In the genomic region with DNA sequence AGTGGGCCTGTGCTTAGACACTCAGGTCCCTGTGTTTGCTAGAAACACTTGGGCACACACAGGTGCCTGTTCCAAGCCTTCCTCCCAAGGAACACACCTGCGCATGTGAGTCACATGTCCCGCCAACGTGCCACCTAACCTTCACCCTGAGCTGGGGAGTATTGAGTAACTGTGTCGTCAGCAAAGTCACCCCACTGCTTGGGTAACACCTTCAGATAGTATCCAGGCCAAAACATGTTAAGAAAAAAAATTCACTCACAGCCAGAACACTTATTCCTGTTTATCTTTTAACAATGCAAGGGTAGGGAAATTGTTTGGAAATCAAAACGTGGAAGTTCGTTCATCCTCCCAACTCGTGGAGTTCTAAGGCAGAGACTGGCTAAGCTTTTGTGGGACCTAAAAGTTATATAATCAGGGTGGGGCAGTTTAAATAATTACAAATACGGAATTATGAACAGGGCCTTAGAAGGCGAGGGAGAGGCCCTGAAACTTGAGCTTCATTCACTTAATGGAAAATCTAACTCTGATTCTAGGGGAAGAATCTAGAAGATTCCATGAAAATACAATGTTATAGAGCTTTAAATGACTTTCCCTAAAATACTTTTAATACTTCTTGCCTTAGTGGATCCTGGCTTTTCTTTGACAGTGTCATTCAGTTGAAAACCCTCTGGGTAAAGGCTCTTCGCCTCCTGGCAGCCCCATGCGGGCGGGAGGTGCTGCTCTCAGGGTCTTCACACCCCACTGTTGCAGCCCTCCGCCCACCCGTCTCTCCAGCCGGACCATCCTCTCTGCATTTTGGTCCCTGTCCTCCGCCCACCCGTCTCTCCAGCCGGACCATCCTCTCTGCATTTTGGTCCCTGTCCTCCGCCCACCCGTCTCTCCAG, we compare ENCODE assay signal across 1 cellular context.
TF ChIP-seq lines count a peak whose summit lies in the region.

No MANE protein-coding gene starts in this region.

TF ChIP-seq in HepG2, 621 proteins besides CTCF, POLR2A, EP300 and RAD21 (continued from another document):
- TF ChIP-seq, protein P1, sequence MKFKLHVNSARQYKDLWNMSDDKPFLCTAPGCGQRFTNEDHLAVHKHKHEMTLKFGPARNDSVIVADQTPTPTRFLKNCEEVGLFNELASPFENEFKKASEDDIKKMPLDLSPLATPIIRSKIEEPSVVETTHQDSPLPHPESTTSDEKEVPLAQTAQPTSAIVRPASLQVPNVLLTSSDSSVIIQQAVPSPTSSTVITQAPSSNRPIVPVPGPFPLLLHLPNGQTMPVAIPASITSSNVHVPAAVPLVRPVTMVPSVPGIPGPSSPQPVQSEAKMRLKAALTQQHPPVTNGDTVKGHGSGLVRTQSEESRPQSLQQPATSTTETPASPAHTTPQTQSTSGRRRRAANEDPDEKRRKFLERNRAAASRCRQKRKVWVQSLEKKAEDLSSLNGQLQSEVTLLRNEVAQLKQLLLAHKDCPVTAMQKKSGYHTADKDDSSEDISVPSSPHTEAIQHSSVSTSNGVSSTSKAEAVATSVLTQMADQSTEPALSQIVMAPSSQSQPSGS (CRISPR knock-in tag; IDR thresholded peaks at IDR 0.05), result 0 out of 2 replicates have a peak, but pooled peaks have one; percentile 25
- peak; percentile 65; the same call in 1 of the 2 replicates for TF ChIP-seq NR2C2 (CRISPR knock-in tag; IDR thresholded peaks at IDR 0.05; ENCODE audit: borderline replicate concordance)
- TF ChIP-seq SOX13 (IDR thresholded peaks at IDR 0.05), result 0 out of 2 replicates have a peak, but pooled peaks have one; percentile 14
- TF ChIP-seq SOX13 (CRISPR knock-in tag; conservative IDR thresholded peaks at IDR 0.05 in 1 of 2, IDR thresholded peaks at IDR 0.05 in 1 of 2), result peak in 1 of 2 experiments; percentile 70; a peak in 1 of 4 replicates
- peak; percentile 85; the same call in 1 of the 2 replicates for TF ChIP-seq CEBPB (IDR thresholded peaks at IDR 0.05; ENCODE audit: borderline replicate concordance, low read depth, low read length)
- TF ChIP-seq YEATS2 (CRISPR knock-in tag; IDR thresholded peaks at IDR 0.05; ENCODE audit: borderline replicate concordance), result no peak
